ENCODE assay signal across 8 cellular contexts in genomic region chr15:92917606-92918407, GRCh38. TPM values are rescaled to one million over a fixed set of nuclear protein-coding genes. Genes with fewer than 3 reads are reported as not detected.
A peak's percentile ranks its signal among the peaks of the same experiment; 100 is the strongest.
DNase-seq lines count a peak whose midpoint lies in the region; ATAC-seq, FAIRE-seq and TF ChIP-seq lines count a peak whose summit lies in the region.

No MANE protein-coding gene starts in this region.

- FAIRE-seq in kidney (lab: Jason Lieb, UNC): peak; percentile 83

- peak overlapping the region; percentile 55 for H2AFZ ChIP-seq in DND-41 (ENCODE audit: low read depth, low read length)

- peak overlapping the region; percentile 23 for H3K4me3 Mint-ChIP-seq in chondrocyte (ENCODE audit: unreplicated experiment)

- H3K9me3 ChIP-seq in DND-41 (ENCODE audit: insufficient read depth, low read length, severe bottlenecking): no peaks in the 10 kb centered on the region
- H3K9me3 ChIP-seq in kidney (ENCODE audit: control insufficient read depth in 1 of 2, low read length in 2 of 2): no peaks in the 10 kb centered on the region

- H3K79me2 ChIP-seq in DND-41 (ENCODE audit: insufficient read depth, low read length): peaks cover 99% of the 10 kb centered on the region

- intact Hi-C loops in kidney (cut with DNase I): no loop called here

- DNase-seq in DND-41 (peak; percentile 91), NCI-H446 treated with DMSO at 0.1 percent for 48 hours (lab: John Stamatoyannopoulos, UW) (peak; percentile 80), chondrocyte (ENCODE audit: low spot score) (no peak), kidney (peak; percentile 94)
- peak; percentile 89 for DNase-seq in activated CD4-positive, CD25-positive, alpha-beta regulatory T cell treated with anti-CD3 and anti-CD28 coated beads, Interleukin-2, amount 50 U/mL, for 72 hours
- DNase-seq in stimulated activated CD4-positive, alpha-beta T cell treated with anti-CD3 and anti-CD28 coated beads, Interleukin-15, amount 100 ng/mL, for 1 hour (ENCODE audit: low read depth in 1 of 2, low spot score in 1 of 2): peak; percentile 80 to 82

- H3K27ac ChIP-seq in DND-41 (ENCODE audit: low read length) (peak overlapping the region; percentile 84), kidney (ENCODE audit: low read depth in 2 of 2, low read length in 2 of 2) (peak overlapping the region; percentile 59 to 78)

- H3K4me3 ChIP-seq in DND-41 (ENCODE audit: low read depth in 1 of 2, low read length in 2 of 2) (0 out of 4 replicates have a peak overlapping the region, but pooled peaks of 1 of the 2 experiments have one; percentile 5), kidney (ENCODE audit: low read length in 2 of 2) (peak overlapping the region in 1 of 2 donors; percentile 22)

- peak overlapping the region; percentile 90 for H3K27ac Mint-ChIP-seq in chondrocyte (ENCODE audit: unreplicated experiment)

- H3K4me2 ChIP-seq in DND-41 (ENCODE audit: insufficient read depth, low read length): peak overlapping the region; percentile 46

- H3K27me3 ChIP-seq in DND-41 (ENCODE audit: insufficient read depth, low read length, poor library complexity): no peaks in the 10 kb centered on the region

- H3K4me1 ChIP-seq in DND-41 (ENCODE audit: insufficient read depth, low read length): peaks cover 55% of the 10 kb centered on the region
- H3K4me1 ChIP-seq in kidney (ENCODE audit: control insufficient read depth in 1 of 2, insufficient read depth in 1 of 2, low read depth in 1 of 2, low read length in 2 of 2): peaks cover 40 to 56% of the 10 kb centered on the region in 2 donors

- H3K36me3 Mint-ChIP-seq in chondrocyte (ENCODE audit: low read depth): peaks cover 1% of the 10 kb centered on the region

- peaks cover 91% of the 10 kb centered on the region for H3K4me1 Mint-ChIP-seq in chondrocyte (ENCODE audit: low read depth)

- peak; percentile 87 for TF ChIP-seq CTCF in DND-41 (IDR thresholded peaks at IDR 0.05; ENCODE audit: borderline replicate concordance, extremely low read depth, low read length, poor library complexity, severe bottlenecking)
- peak; percentile 96 for TF ChIP-seq CTCF in chondrocyte (IDR thresholded peaks at IDR 0.05)
- peak; percentile 92 for TF ChIP-seq CTCF in kidney (IDR thresholded peaks at IDR 0.05; ENCODE audit: borderline replicate concordance, extremely low read depth, insufficient read depth)

- ATAC-seq in DND-41 (ENCODE audit: insufficient read depth, low read depth): peak; percentile 72
- ATAC-seq in HG03159 (IDR thresholded peaks at IDR 0.05; ENCODE audit: unreplicated experiment): peak; percentile 53
- ATAC-seq in HG03280 (IDR thresholded peaks at IDR 0.05; ENCODE audit: unreplicated experiment): no peak

- peak overlapping the region; percentile 32 for H3K9ac ChIP-seq in DND-41 (ENCODE audit: low read depth, low read length)
- peak overlapping the region in 1 of 2 donors; percentile 53 for H3K9ac ChIP-seq in kidney (ENCODE audit: low read length in 2 of 2)

- no peaks in the 10 kb centered on the region for H3K9me3 Mint-ChIP-seq in chondrocyte (ENCODE audit: low read depth)

- H3K36me3 ChIP-seq in DND-41 (ENCODE audit: insufficient read depth, low read length) (peaks cover 49% of the 10 kb centered on the region), kidney (ENCODE audit: control insufficient read depth in 1 of 2, insufficient read depth in 2 of 2, low read length in 2 of 2) (peaks cover 0 to 5% of the 10 kb centered on the region in 2 donors)

- peaks cover 11% of the 10 kb centered on the region for H4K20me1 ChIP-seq in DND-41 (ENCODE audit: insufficient read depth, low read length)

- no peaks in the 10 kb centered on the region for H3K27me3 Mint-ChIP-seq in chondrocyte (ENCODE audit: low read depth)

RNA-seq across cellular contexts. Expression of gene CHD2, which starts 17.7 kb away (rescaled TPM):
- total RNA-seq in chondrocyte: 59.7 to 83.0 TPM (median 61.2 TPM) in 3 replicates
- 137 TPM for total RNA-seq in kidney
- polyA plus RNA-seq in kidney (ENCODE audit: insufficient read depth, low read depth, low replicate concordance): 22.5 TPM
